ENCODE assay signal across 8 cellular contexts in the genomic region with DNA sequence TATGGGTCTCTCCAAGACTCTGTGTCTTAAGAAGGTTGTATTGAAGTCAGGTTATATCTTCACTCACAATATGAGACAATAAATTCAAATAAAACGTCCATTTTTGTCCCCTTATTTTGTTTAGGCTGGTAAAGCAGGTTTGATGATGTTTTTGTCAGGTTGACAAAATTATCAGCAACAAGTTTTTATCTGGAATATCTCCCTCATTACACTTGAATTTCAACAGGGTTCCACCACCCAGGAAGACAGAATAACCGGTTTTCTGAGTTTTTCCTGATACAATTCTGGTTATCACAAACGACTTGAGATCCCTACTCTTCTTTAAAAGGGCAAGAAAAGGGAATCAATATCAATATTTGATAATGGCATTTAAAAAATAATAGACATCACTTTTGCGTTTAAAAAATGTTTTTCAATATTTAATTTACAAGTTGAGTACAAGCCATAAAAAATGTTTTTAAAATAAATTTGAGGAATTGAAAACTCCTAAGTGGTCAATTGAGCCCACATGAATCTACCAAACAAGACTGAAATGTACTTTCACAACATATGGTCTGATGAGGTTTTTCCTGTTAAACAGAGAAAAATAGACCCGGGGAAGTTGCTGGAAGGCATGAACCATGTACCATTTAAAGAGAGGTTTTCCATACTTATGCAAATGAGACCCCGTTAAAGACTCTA. TPM values are rescaled to one million over a fixed set of nuclear protein-coding genes. Genes with fewer than 3 reads are reported as not detected.
DNase-seq lines count a peak whose midpoint lies in the region; ATAC-seq and TF ChIP-seq lines count a peak whose summit lies in the region.

No MANE protein-coding gene starts in this region.

- H3K27me3 ChIP-seq in liver (ENCODE audit: control insufficient read depth in 4 of 4, insufficient read depth in 4 of 4, low read length in 3 of 4), result no peaks in the 10 kb centered on the region
- H3K27me3 ChIP-seq in tibial artery, result no peaks in the 10 kb centered on the region

- H3K4me1 ChIP-seq in liver (ENCODE audit: control insufficient read depth in 4 of 4, insufficient read depth in 4 of 4, low read length in 3 of 4) (peaks cover 0 to 21% (median 13%) of the 10 kb centered on the region in 4 donors), tibial artery (peaks cover 0 to 33% (median 11%) of the 10 kb centered on the region in 4 donors)

- no peak for DNase-seq in activated CD8-positive, alpha-beta memory T cell treated with anti-CD3 and anti-CD28 coated beads, Interleukin-2, amount 10 ng/mL, durations not matched to agents 7 days and 5 days
- DNase-seq in activated CD8-positive, alpha-beta memory T cell treated with anti-CD3 and anti-CD28 coated beads for 24 hours, result no peak
- no peak for DNase-seq in activated T-helper 2 cell treated with anti-CD3 and anti-CD28 coated beads, Interferon-gamma antibody, Interleukin-2, Interleukin-4, amounts not matched to agents 10 μg/mL and 5 μg/mL and 100 μg/mL, durations not matched to agents 14 hours and 24 hours and 36 hours (ENCODE audit: low spot score)
- DNase-seq in tibial artery, result no peak
- DNase-seq in NCI-H187 (lab: John Stamatoyannopoulos, UW), result no peak
- no peak for DNase-seq in activated CD4-positive, CD25-positive, alpha-beta regulatory T cell (lab: John Stamatoyannopoulos, UW)
- no peak for DNase-seq in NK-92 treated with Interleukin-12 subunit alpha and Interleukin-12 subunit beta, amount 100 ng/mL, for 24 hours (lab: John Stamatoyannopoulos, UW)

- no peak for TF ChIP-seq CTCF in liver (IDR thresholded peaks at IDR 0.05; ENCODE audit: low read depth, low read length, missing input control)
- TF ChIP-seq CTCF in tibial artery (IDR thresholded peaks at IDR 0.05), result no peak

- ATAC-seq in activated CD8-positive, alpha-beta memory T cell treated with anti-CD3 and anti-CD28 coated beads, Interleukin-2, amount 10 ng/mL, durations not matched to agents 7 days and 5 days, result no peak

- 46% methylated on average over 6 of the region's 6 CpGs for WGBS in liver

- CTCF ChIA-PET in activated CD8-positive, alpha-beta memory T cell treated with anti-CD3 and anti-CD28 coated beads, Interleukin-2, amount 10 ng/mL, durations not matched to agents 7 days and 5 days (lab: Charles Lee), result interaction anchor here (0.5 to 2.3 kb wide), 8 partner anchors 16 to 405 kb away, joined by 4 to 9 read pairs (median 5); a partner anchor contains a TSS

- H3K4me3 Mint-ChIP-seq in activated CD8-positive, alpha-beta memory T cell treated with anti-CD3 and anti-CD28 coated beads, Interleukin-2, amount 10 ng/mL, durations not matched to agents 7 days and 5 days, result peak overlapping the region; percentile 38
- peak overlapping the region; percentile 70 for H3K4me3 Mint-ChIP-seq in activated T-helper 2 cell treated with anti-CD3 and anti-CD28 coated beads, Interferon-gamma antibody, Interleukin-2, Interleukin-4, amounts not matched to agents 10 μg/mL and 5 μg/mL and 100 μg/mL, durations not matched to agents 14 hours and 24 hours and 36 hours (ENCODE audit: low read depth)

- peak overlapping the region; percentile 67 to 81 for H3K27ac ChIP-seq in liver (ENCODE audit: low read depth in 1 of 2, low read length in 2 of 2)
- peak overlapping the region; percentile 85 to 87 for H3K27ac ChIP-seq in tibial artery

- no peak overlapping the region for H3K4me3 ChIP-seq in liver (ENCODE audit: low read depth in 1 of 3, low read length in 3 of 3)
- no peak overlapping the region for H3K4me3 ChIP-seq in tibial artery

- H3K36me3 ChIP-seq in liver (ENCODE audit: control insufficient read depth in 4 of 4, insufficient read depth in 3 of 4, low read depth in 1 of 4, low read length in 3 of 4) (peaks cover 0 to 3% (median 0%) of the 10 kb centered on the region in 4 donors), tibial artery (peaks cover 0 to 13% (median 6%) of the 10 kb centered on the region in 3 donors)

- H3K9me3 ChIP-seq in liver (ENCODE audit: control insufficient read depth in 4 of 4, low read length in 3 of 4) (no peaks in the 10 kb centered on the region), tibial artery (no peaks in the 10 kb centered on the region)

- peak overlapping the region; percentile 38 for H3K27ac Mint-ChIP-seq in activated CD8-positive, alpha-beta memory T cell treated with anti-CD3 and anti-CD28 coated beads, Interleukin-2, amount 10 ng/mL, durations not matched to agents 7 days and 5 days
- peak overlapping the region; percentile 53 for H3K27ac Mint-ChIP-seq in activated T-helper 2 cell treated with anti-CD3 and anti-CD28 coated beads, Interferon-gamma antibody, Interleukin-2, Interleukin-4, amounts not matched to agents 10 μg/mL and 5 μg/mL and 100 μg/mL, durations not matched to agents 14 hours and 24 hours and 36 hours

- intact Hi-C loops in activated T-helper 2 cell treated with anti-CD3 and anti-CD28 coated beads, Interferon-gamma antibody, Interleukin-2, Interleukin-4, amounts not matched to agents 10 μg/mL and 5 μg/mL and 100 μg/mL, durations not matched to agents 14 hours and 24 hours and 36 hours (cut with micrococcal nuclease), result no loop called here
- intact Hi-C loops in tibial artery (cut with DNase I; ENCODE audit: low total_unique reads), result no loop called here

- H3K9ac ChIP-seq in liver (ENCODE audit: low read depth in 1 of 2, low read length in 2 of 2), result peak overlapping the region in 1 of 2 donors; percentile 60

- TF ChIP-seq RAD21 in liver (IDR thresholded peaks at IDR 0.05), result no peak

- no peaks in the 10 kb centered on the region for H3K9me3 Mint-ChIP-seq in activated CD8-positive, alpha-beta memory T cell treated with anti-CD3 and anti-CD28 coated beads, Interleukin-2, amount 10 ng/mL, durations not matched to agents 7 days and 5 days (ENCODE audit: low read depth)
- no peaks in the 10 kb centered on the region for H3K9me3 Mint-ChIP-seq in activated T-helper 2 cell treated with anti-CD3 and anti-CD28 coated beads, Interferon-gamma antibody, Interleukin-2, Interleukin-4, amounts not matched to agents 10 μg/mL and 5 μg/mL and 100 μg/mL, durations not matched to agents 14 hours and 24 hours and 36 hours

- peaks cover 57% of the 10 kb centered on the region for H3K27me3 Mint-ChIP-seq in activated CD8-positive, alpha-beta memory T cell treated with anti-CD3 and anti-CD28 coated beads, Interleukin-2, amount 10 ng/mL, durations not matched to agents 7 days and 5 days
- peaks cover 21% of the 10 kb centered on the region for H3K27me3 Mint-ChIP-seq in activated T-helper 2 cell treated with anti-CD3 and anti-CD28 coated beads, Interferon-gamma antibody, Interleukin-2, Interleukin-4, amounts not matched to agents 10 μg/mL and 5 μg/mL and 100 μg/mL, durations not matched to agents 14 hours and 24 hours and 36 hours (ENCODE audit: low read depth)

- H3K4me1 Mint-ChIP-seq in activated CD8-positive, alpha-beta memory T cell treated with anti-CD3 and anti-CD28 coated beads, Interleukin-2, amount 10 ng/mL, durations not matched to agents 7 days and 5 days, result peaks cover 40% of the 10 kb centered on the region
- H3K4me1 Mint-ChIP-seq in activated T-helper 2 cell treated with anti-CD3 and anti-CD28 coated beads, Interferon-gamma antibody, Interleukin-2, Interleukin-4, amounts not matched to agents 10 μg/mL and 5 μg/mL and 100 μg/mL, durations not matched to agents 14 hours and 24 hours and 36 hours (ENCODE audit: low read depth), result peaks cover 38% of the 10 kb centered on the region

- H3K36me3 Mint-ChIP-seq in activated CD8-positive, alpha-beta memory T cell treated with anti-CD3 and anti-CD28 coated beads, Interleukin-2, amount 10 ng/mL, durations not matched to agents 7 days and 5 days, result peaks cover 2% of the 10 kb centered on the region
- no peaks in the 10 kb centered on the region for H3K36me3 Mint-ChIP-seq in activated T-helper 2 cell treated with anti-CD3 and anti-CD28 coated beads, Interferon-gamma antibody, Interleukin-2, Interleukin-4, amounts not matched to agents 10 μg/mL and 5 μg/mL and 100 μg/mL, durations not matched to agents 14 hours and 24 hours and 36 hours (ENCODE audit: low read depth)

TF ChIP-seq in liver, 16 proteins besides CTCF, POLR2A, EP300 and RAD21:
- TF ChIP-seq, protein P1, sequence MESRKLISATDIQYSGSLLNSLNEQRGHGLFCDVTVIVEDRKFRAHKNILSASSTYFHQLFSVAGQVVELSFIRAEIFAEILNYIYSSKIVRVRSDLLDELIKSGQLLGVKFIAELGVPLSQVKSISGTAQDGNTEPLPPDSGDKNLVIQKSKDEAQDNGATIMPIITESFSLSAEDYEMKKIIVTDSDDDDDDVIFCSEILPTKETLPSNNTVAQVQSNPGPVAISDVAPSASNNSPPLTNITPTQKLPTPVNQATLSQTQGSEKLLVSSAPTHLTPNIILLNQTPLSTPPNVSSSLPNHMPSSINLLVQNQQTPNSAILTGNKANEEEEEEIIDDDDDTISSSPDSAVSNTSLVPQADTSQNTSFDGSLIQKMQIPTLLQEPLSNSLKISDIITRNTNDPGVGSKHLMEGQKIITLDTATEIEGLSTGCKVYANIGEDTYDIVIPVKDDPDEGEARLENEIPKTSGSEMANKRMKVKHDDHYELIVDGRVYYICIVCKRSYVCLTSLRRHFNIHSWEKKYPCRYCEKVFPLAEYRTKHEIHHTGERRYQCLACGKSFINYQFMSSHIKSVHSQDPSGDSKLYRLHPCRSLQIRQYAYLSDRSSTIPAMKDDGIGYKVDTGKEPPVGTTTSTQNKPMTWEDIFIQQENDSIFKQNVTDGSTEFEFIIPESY (IDR thresholded peaks at IDR 0.05), result no peak
- TF ChIP-seq YY1 (IDR thresholded peaks at IDR 0.05), result peak; percentile 8

RNA-seq across cellular contexts. Expression of a gene that starts 1.4 kb away (rescaled TPM):
- total RNA-seq in activated CD8-positive, alpha-beta memory T cell treated with anti-CD3 and anti-CD28 coated beads, Interleukin-2, amount 10 ng/mL, durations not matched to agents 7 days and 5 days, result 1 to 10 TPM; 4.6 to 6.0 TPM
- 16.0 and 17.5 TPM in 2 replicates for total RNA-seq in activated T-helper 2 cell treated with anti-CD3 and anti-CD28 coated beads, Interferon-gamma antibody, Interleukin-2, Interleukin-4, amounts not matched to agents 10 μg/mL and 5 μg/mL and 100 μg/mL, durations not matched to agents 14 hours and 24 hours and 36 hours
- 10 to 100 TPM; 52.5 to 94.6 TPM for total RNA-seq in liver
- 10 to 100 TPM; 31.5 to 37.9 TPM for polyA plus RNA-seq in liver

RNA-seq across cellular contexts. Expression of a gene that starts 34.2 kb away (rescaled TPM):
- total RNA-seq in activated CD8-positive, alpha-beta memory T cell treated with anti-CD3 and anti-CD28 coated beads, Interleukin-2, amount 10 ng/mL, durations not matched to agents 7 days and 5 days, result 1 to 10 TPM in 1 of 2 experiments, under 1 TPM in 1; 0.66 to 1.3 TPM
- 3.5 and 3.8 TPM in 2 replicates for total RNA-seq in activated T-helper 2 cell treated with anti-CD3 and anti-CD28 coated beads, Interferon-gamma antibody, Interleukin-2, Interleukin-4, amounts not matched to agents 10 μg/mL and 5 μg/mL and 100 μg/mL, durations not matched to agents 14 hours and 24 hours and 36 hours
- total RNA-seq in liver, result 10 to 100 TPM in 1 of 2 donors, 1 to 10 TPM in 1; 6.7 to 22.2 TPM
- polyA plus RNA-seq in liver, result 10 to 100 TPM in 1 of 2 donors, 1 to 10 TPM in 1; 6.5 to 27.0 TPM
